20 cellular contexts compared by ENCODE assay signal in the genomic region with DNA sequence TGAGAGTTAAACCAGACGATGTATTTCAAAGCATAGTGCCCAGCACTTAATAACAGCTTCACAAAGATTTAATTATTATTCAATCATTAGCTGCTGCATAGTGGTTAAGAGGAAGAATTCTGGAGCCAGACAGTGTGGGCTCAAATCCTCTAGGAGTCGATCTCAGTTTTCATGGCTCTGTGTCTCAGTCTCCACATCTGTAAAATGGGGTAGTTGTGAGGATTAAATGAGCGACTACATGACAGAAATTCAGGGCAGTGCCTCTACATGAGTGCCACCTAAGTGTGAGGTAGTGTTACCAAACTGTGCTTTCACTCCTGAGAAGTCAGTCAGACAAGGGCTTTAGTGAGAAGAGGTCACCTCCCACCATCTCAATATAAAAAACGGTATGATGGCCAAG.
DNase-seq lines count a peak whose midpoint lies in the region; ATAC-seq, FAIRE-seq and TF ChIP-seq lines count a peak whose summit lies in the region.
"Had no signal": no experiment of that assay in that cellular context is flagged by ENCODE, and none has a peak within 500 bp of the region (broad histone marks: within the 10 kb centered on the region; RNA-seq: fewer than 3 reads in every experiment).

No MANE protein-coding gene starts in this region.

- peaks cover 19% of the 10 kb centered on the region for H3K4me1 Mint-ChIP-seq in WTC11
- peaks cover 55% of the 10 kb centered on the region for H3K4me1 Mint-ChIP-seq in neural progenitor cell
- H3K4me1 Mint-ChIP-seq: CD4-positive, CD25-positive, alpha-beta regulatory T cell had no signal

- no peak for TF ChIP-seq CTCF in HepG2 (CRISPR knock-in tag; IDR thresholded peaks at IDR 0.05)
- no peak for TF ChIP-seq CTCF in right lobe of liver (IDR thresholded peaks at IDR 0.05)
- TF ChIP-seq CTCF in WTC11 (IDR thresholded peaks at IDR 0.05): no peak
- no peak for TF ChIP-seq CTCF in neural progenitor cell (IDR thresholded peaks at IDR 0.05)

- ATAC-seq in HepG2 (no peak), right lobe of liver (no peak), WTC11 (no peak), GM19452 (IDR thresholded peaks at IDR 0.05; ENCODE audit: unreplicated experiment) (no peak)
- ATAC-seq: CD8-positive, alpha-beta T cell; GM12878; GM23338; HCT116 had no signal

- in situ Hi-C loops in HepG2 (cut with HindIII; ENCODE audit: extremely low pct_ligation_motif_present, low pct_unique_long_range_greater_than_20kb): no loop called here

- DNase-seq in HepG2 (ENCODE audit: low spot score) (no peak), right lobe of liver (no peak), WTC11 (ENCODE audit: low spot score) (no peak), neural progenitor cell (ENCODE audit: low spot score) (no peak), C1 segment of cervical spinal cord (lab: John Stamatoyannopoulos, UW) (no peak)
- DNase-seq: CD4-positive, CD25-positive, alpha-beta regulatory T cell; CD8-positive, alpha-beta T cell; DMS 273 treated with DMSO at 0.1 percent for 48 hours; DMS79; EL; GDM1; H9; HFFc6 had no signal

- H3K4me3 ChIP-seq in HepG2 (replicated peaks in 1 of 3; ENCODE audit: insufficient read depth in 1 of 3, low read depth in 2 of 3, low read length in 3 of 3) (no peak overlapping the region), right lobe of liver (no peak overlapping the region), neural progenitor cell (no peak overlapping the region)
- H3K4me3 ChIP-seq: GM12878, GM23338 had no signal

- TF ChIP-seq POLR2A in HepG2 (IDR thresholded peaks at IDR 0.05; ENCODE audit: insufficient read depth in 1 of 2, low read depth in 2 of 2, low read length in 2 of 2) (no peak), right lobe of liver (IDR thresholded peaks at IDR 0.05) (no peak)

- H3K4me3 Mint-ChIP-seq in WTC11: no peak overlapping the region
- H3K4me3 Mint-ChIP-seq in neural progenitor cell: no peak overlapping the region
- H3K4me3 Mint-ChIP-seq: CD4-positive, CD25-positive, alpha-beta regulatory T cell; CD8-positive, alpha-beta T cell; GM23338; H9; HFFc6 had no signal

- FAIRE-seq in HepG2 (lab: Jason Lieb, UNC): no peak
- FAIRE-seq: D721Med, GM12878, GM19239 had no signal

- H3K36me3 Mint-ChIP-seq in WTC11 (peaks cover 22% of the 10 kb centered on the region), neural progenitor cell (peaks cover 10% of the 10 kb centered on the region)
- H3K36me3 Mint-ChIP-seq: CD4-positive, CD25-positive, alpha-beta regulatory T cell; CD8-positive, alpha-beta T cell had no signal

- BruUV-seq in HepG2 (replicated peaks; lab: Mats Ljungman, UMichigan): no TSS peak

- intact Hi-C loops in HepG2 (cut with micrococcal nuclease; ENCODE audit: unreplicated experiment): no loop called here
- intact Hi-C loops in right lobe of liver (cut with DNase I): no loop called here

- H3K9me3 ChIP-seq in HepG2 (ENCODE audit: low read length) (no peaks in the 10 kb centered on the region), right lobe of liver (no peaks in the 10 kb centered on the region), neural progenitor cell (ENCODE audit: low read depth) (peaks cover 10% of the 10 kb centered on the region)

- H2AFZ ChIP-seq in HepG2 (ENCODE audit: low read length) (no peak overlapping the region), neural progenitor cell (replicated peaks) (no peak overlapping the region)

- H3K4me1 ChIP-seq in HepG2 (ENCODE audit: insufficient read depth, low read length) (peaks cover 12% of the 10 kb centered on the region), right lobe of liver (no peaks in the 10 kb centered on the region), neural progenitor cell (peaks cover 41% of the 10 kb centered on the region)

- no peak overlapping the region for H3K4me2 ChIP-seq in HepG2 (ENCODE audit: low read depth, low read length)
- H3K4me2 ChIP-seq in neural progenitor cell: no peak overlapping the region
- H3K4me2 ChIP-seq: GM23338 had no signal

- CTCF ChIA-PET in HepG2 (lab: Yijun Ruan, JAX; ENCODE audit: low intra/inter-chr PET ratio, low total read pairs) (no interaction called here), WTC11 (lab: Charles Lee) (no interaction called here)

- H3K9me3 Mint-ChIP-seq in WTC11 (peaks cover 31% of the 10 kb centered on the region), neural progenitor cell (peaks cover 36% of the 10 kb centered on the region)
- H3K9me3 Mint-ChIP-seq: CD8-positive, alpha-beta T cell had no signal

- no peak overlapping the region for H3K27ac Mint-ChIP-seq in WTC11
- H3K27ac Mint-ChIP-seq in neural progenitor cell: peak overlapping the region; percentile 91
- H3K27ac Mint-ChIP-seq: CD4-positive, CD25-positive, alpha-beta regulatory T cell; CD8-positive, alpha-beta T cell; GM23338; HFFc6 had no signal

- H4K20me1 ChIP-seq in HepG2 (ENCODE audit: insufficient read depth, low read length) (no peaks in the 10 kb centered on the region), neural progenitor cell (ENCODE audit: low read depth) (no peaks in the 10 kb centered on the region)

- no peaks in the 10 kb centered on the region for H3K36me3 ChIP-seq in HepG2 (replicated peaks in 1 of 2; ENCODE audit: control insufficient read depth in 1 of 2, insufficient read depth in 2 of 2, low read length in 2 of 2)
- H3K36me3 ChIP-seq in right lobe of liver: no peaks in the 10 kb centered on the region
- H3K36me3 ChIP-seq in neural progenitor cell: no peaks in the 10 kb centered on the region

- H3F3A ChIP-seq in neural progenitor cell (ENCODE audit: low read depth): peaks cover 51% of the 10 kb centered on the region

- H3K9ac ChIP-seq in HepG2 (ENCODE audit: insufficient read depth, low read depth, low read length): no peak overlapping the region
- no peak overlapping the region for H3K9ac ChIP-seq in neural progenitor cell

- TF ChIP-seq EP300 in HepG2 (IDR thresholded peaks at IDR 0.05; ENCODE audit: low read depth in 2 of 2, low read length in 2 of 2) (no peak), HepG2 (CRISPR knock-in tag; IDR thresholded peaks at IDR 0.05; ENCODE audit: borderline replicate concordance) (no peak)

- no peak for TF ChIP-seq RAD21 in HepG2 (CRISPR knock-in tag; IDR thresholded peaks at IDR 0.05)

- no peaks in the 10 kb centered on the region; the same call in 1 of the 2 replicates for H3K27me3 Mint-ChIP-seq in WTC11 (ENCODE audit: low read depth)
- H3K27me3 Mint-ChIP-seq in neural progenitor cell (ENCODE audit: insufficient read depth, low read depth): peaks cover 25% of the 10 kb centered on the region

- no peaks in the 10 kb centered on the region for H3K79me2 ChIP-seq in HepG2 (ENCODE audit: insufficient read depth, low read length)
- H3K79me2 ChIP-seq in neural progenitor cell (ENCODE audit: low read depth): no peaks in the 10 kb centered on the region

- H3K27me3 ChIP-seq in HepG2 (ENCODE audit: control insufficient read depth in 1 of 2, insufficient read depth in 2 of 2, low read length in 2 of 2) (peaks cover 1 to 6% of the 10 kb centered on the region in 2 experiments; a peak in 2 of 5 replicates), right lobe of liver (no peaks in the 10 kb centered on the region), neural progenitor cell (no peaks in the 10 kb centered on the region)

- H3K27ac ChIP-seq in HepG2 (ENCODE audit: extremely low read length, insufficient read depth, low read length): no peak overlapping the region
- peak overlapping the region in 1 of 3 donors; percentile 6 for H3K27ac ChIP-seq in right lobe of liver
- H3K27ac ChIP-seq in neural progenitor cell: no peak overlapping the region
- H3K27ac ChIP-seq: C4-2B had no signal

- WGBS in HepG2 (ENCODE audit: low lambda C conversion rate): 22% methylated on average over 4 of the region's 4 CpGs
- WGBS in right lobe of liver (ENCODE audit: insufficient coverage, low coverage, low lambda C conversion rate, missing lambda C conversion rate): 51% methylated on average over 2 of the region's 4 CpGs

- POLR2A ChIA-PET in HepG2 (lab: Yijun Ruan, JAX) (no interaction called here), WTC11 (lab: Charles Lee) (no interaction called here)

TF ChIP-seq in HepG2, 621 proteins besides CTCF, POLR2A, EP300 and RAD21 (continues in another document):
- TF ChIP-seq ZBTB3 (CRISPR knock-in tag; IDR thresholded peaks at IDR 0.05; ENCODE audit: borderline replicate concordance, low read depth) (no peak), HOXA3 (CRISPR knock-in tag; IDR thresholded peaks at IDR 0.05) (no peak), ZNF12 (CRISPR knock-in tag; IDR thresholded peaks at IDR 0.05) (no peak), ZNF629 (CRISPR knock-in tag; conservative IDR thresholded peaks at IDR 0.05) (peak; percentile 59), ZNF33A (CRISPR knock-in tag; IDR thresholded peaks at IDR 0.05; ENCODE audit: borderline replicate concordance) (no peak)

TF ChIP-seq in WTC11, 78 proteins besides CTCF, POLR2A, EP300 and RAD21:
- TF ChIP-seq GTF2I (CRISPR knock-in tag; conservative IDR thresholded peaks at IDR 0.05) (0 out of 2 replicates have a peak, but pooled peaks have one; percentile 25), JUN (CRISPR knock-in tag; IDR thresholded peaks at IDR 0.05) (no peak)
